8 cellular contexts compared by ENCODE assay signal in the genomic region with DNA sequence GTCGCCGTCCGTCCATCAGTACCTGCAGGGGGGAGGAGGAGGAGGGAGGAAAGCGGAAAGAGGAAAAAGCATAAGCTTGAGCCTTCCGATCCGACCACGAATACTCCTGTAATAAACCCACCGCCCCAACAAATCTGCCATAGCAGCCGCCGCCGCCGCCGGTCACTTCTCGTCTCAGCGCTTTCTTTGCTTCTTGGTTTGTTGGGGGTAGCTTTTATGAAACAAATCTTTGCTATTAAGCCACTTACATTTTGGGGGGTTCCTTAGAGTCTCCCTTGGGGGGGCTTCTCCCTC. TPM values are rescaled to one million over a fixed set of nuclear protein-coding genes. Genes with fewer than 3 reads are reported as not detected.
A peak's percentile ranks its signal among the peaks of the same experiment; 100 is the strongest.
DNase-seq lines count a peak whose midpoint lies in the region; ATAC-seq and TF ChIP-seq lines count a peak whose summit lies in the region.

No MANE protein-coding gene starts in this region.

- no peak overlapping the region for H3K27ac ChIP-seq in HEK293 (ENCODE audit: extremely low read depth, low read depth, low read length)
- H3K27ac ChIP-seq in mesodermal cell (ENCODE audit: low read depth, low read length, severe bottlenecking), result no peak overlapping the region

- no peak overlapping the region for H3K9ac ChIP-seq in adipocyte (ENCODE audit: low read length)

- peak overlapping the region; percentile 63 for H3K4me3 ChIP-seq in AG10803 (ENCODE audit: low read length)
- peak overlapping the region; percentile 87 for H3K4me3 ChIP-seq in HEK293 (ENCODE audit: low read depth, low read length)
- H3K4me3 ChIP-seq in adipocyte (ENCODE audit: low read length), result peak overlapping the region; percentile 83
- H3K4me3 ChIP-seq in mesodermal cell (ENCODE audit: extremely low read depth, insufficient read depth, low read length, poor library complexity, severe bottlenecking), result peak overlapping the region; percentile 55

- no peak for ATAC-seq in GM21515 (IDR thresholded peaks at IDR 0.05; ENCODE audit: unreplicated experiment)

- POLR2A ChIA-PET in HEK293 (lab: Yijun Ruan, JAX), result no interaction called here

- CTCF ChIA-PET in HEK293 (lab: Yijun Ruan, JAX), result interaction anchor here (0.6 to 2.1 kb wide), 14 partner anchors 12 to 1184 kb away, joined by 3 to 8 read pairs (median 4); no protein-coding TSS in a partner anchor

- DNase-seq in AG10803 (ENCODE audit: low read depth) (no peak), adipocyte (ENCODE audit: low read depth) (no peak), NCI-H526 treated with DMSO at 0.1 percent for 48 hours (lab: John Stamatoyannopoulos, UW) (no peak), head of caudate nucleus (no peak)
- no peak for DNase-seq in central memory CD4-positive, alpha-beta T cell

- peaks cover 45% of the 10 kb centered on the region for H3K27me3 ChIP-seq in adipocyte (replicated peaks; ENCODE audit: control insufficient read depth, insufficient read depth, low read length)

- H3K9me3 ChIP-seq in HEK293 (ENCODE audit: control insufficient read depth, insufficient read depth, low read depth, low read length) (no peaks in the 10 kb centered on the region), adipocyte (ENCODE audit: control insufficient read depth, low read length) (no peaks in the 10 kb centered on the region), mesodermal cell (ENCODE audit: control insufficient read depth, low read length) (no peaks in the 10 kb centered on the region)

- intact Hi-C loops in head of caudate nucleus (cut with DNase I), result loop anchor here (2.0 to 10.0 kb wide), 3 partner anchors 143 to 599 kb away; no protein-coding TSS in a partner anchor

- H3K4me1 ChIP-seq in HEK293 (ENCODE audit: control insufficient read depth, insufficient read depth, low read length), result no peaks in the 10 kb centered on the region
- peaks cover 26% of the 10 kb centered on the region for H3K4me1 ChIP-seq in adipocyte (ENCODE audit: control insufficient read depth, insufficient read depth, low read length)
- H3K4me1 ChIP-seq in mesodermal cell (ENCODE audit: control insufficient read depth, insufficient read depth, low read length, poor library complexity, severe bottlenecking), result peaks cover 3% of the 10 kb centered on the region

- H3K36me3 ChIP-seq in HEK293 (ENCODE audit: control insufficient read depth in 2 of 2, insufficient read depth in 1 of 2, low read length in 2 of 2), result no peaks in the 10 kb centered on the region
- no peaks in the 10 kb centered on the region for H3K36me3 ChIP-seq in adipocyte (ENCODE audit: control insufficient read depth, insufficient read depth, low read length, severe bottlenecking)
- no peaks in the 10 kb centered on the region for H3K36me3 ChIP-seq in mesodermal cell (ENCODE audit: control insufficient read depth, insufficient read depth, low read length)

- no peak for TF ChIP-seq CTCF in AG10803 (conservative IDR thresholded peaks at IDR 0.05; ENCODE audit: low read length)
- no peak for TF ChIP-seq CTCF in HEK293 (tag by site-specific recombination; IDR thresholded peaks at IDR 0.05)

- WGBS in mesodermal cell (ENCODE audit: insufficient coverage in 2 of 2), 2 experiments, result no CpG with 5 or more reads among the region's 15 CpGs

TF ChIP-seq in HEK293, 187 proteins besides CTCF, POLR2A, EP300 and RAD21:
- TF ChIP-seq, protein P1, sequence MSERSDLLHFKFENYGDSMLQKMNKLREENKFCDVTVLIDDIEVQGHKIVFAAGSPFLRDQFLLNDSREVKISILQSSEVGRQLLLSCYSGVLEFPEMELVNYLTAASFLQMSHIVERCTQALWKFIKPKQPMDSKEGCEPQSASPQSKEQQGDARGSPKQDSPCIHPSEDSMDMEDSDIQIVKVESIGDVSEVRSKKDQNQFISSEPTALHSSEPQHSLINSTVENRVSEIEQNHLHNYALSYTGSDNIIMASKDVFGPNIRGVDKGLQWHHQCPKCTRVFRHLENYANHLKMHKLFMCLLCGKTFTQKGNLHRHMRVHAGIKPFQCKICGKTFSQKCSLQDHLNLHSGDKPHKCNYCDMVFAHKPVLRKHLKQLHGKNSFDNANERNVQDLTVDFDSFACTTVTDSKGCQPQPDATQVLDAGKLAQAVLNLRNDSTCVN (tag by site-specific recombination; optimal IDR thresholded peaks at IDR 0.05), result peak; percentile 18
- no peak for TF ChIP-seq ZNF16 (tag by site-specific recombination; IDR thresholded peaks at IDR 0.05; ENCODE audit: low read depth)
- no peak for TF ChIP-seq KLF16 (tag by site-specific recombination; IDR thresholded peaks at IDR 0.05)
- TF ChIP-seq ZNF394 (tag by site-specific recombination; IDR thresholded peaks at IDR 0.05; ENCODE audit: borderline replicate concordance), result no peak
- TF ChIP-seq ZNF341 (tag by site-specific recombination; IDR thresholded peaks at IDR 0.05; ENCODE audit: low read depth), result 0 out of 2 replicates have a peak, but pooled peaks have one; percentile 58
- TF ChIP-seq ZNF214 (tag by site-specific recombination; IDR thresholded peaks at IDR 0.05; ENCODE audit: borderline replicate concordance), result no peak
- TF ChIP-seq, protein P2, sequence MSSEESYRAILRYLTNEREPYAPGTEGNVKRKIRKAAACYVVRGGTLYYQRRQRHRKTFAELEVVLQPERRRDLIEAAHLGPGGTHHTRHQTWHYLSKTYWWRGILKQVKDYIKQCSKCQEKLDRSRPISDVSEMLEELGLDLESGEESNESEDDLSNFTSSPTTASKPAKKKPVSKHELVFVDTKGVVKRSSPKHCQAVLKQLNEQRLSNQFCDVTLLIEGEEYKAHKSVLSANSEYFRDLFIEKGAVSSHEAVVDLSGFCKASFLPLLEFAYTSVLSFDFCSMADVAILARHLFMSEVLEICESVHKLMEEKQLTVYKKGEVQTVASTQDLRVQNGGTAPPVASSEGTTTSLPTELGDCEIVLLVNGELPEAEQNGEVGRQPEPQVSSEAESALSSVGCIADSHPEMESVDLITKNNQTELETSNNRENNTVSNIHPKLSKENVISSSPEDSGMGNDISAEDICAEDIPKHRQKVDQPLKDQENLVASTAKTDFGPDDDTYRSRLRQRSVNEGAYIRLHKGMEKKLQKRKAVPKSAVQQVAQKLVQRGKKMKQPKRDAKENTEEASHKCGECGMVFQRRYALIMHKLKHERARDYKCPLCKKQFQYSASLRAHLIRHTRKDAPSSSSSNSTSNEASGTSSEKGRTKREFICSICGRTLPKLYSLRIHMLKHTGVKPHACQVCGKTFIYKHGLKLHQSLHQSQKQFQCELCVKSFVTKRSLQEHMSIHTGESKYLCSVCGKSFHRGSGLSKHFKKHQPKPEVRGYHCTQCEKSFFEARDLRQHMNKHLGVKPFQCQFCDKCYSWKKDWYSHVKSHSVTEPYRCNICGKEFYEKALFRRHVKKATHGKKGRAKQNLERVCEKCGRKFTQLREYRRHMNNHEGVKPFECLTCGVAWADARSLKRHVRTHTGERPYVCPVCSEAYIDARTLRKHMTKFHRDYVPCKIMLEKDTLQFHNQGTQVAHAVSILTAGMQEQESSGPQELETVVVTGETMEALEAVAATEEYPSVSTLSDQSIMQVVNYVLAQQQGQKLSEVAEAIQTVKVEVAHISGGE (tag by site-specific recombination; conservative IDR thresholded peaks at IDR 0.05; ENCODE audit: low read depth), result no peak
- TF ChIP-seq OSR2 (tag by site-specific recombination; IDR thresholded peaks at IDR 0.05), result no peak
- TF ChIP-seq WT1 (tag by site-specific recombination; IDR thresholded peaks at IDR 0.05), result no peak
- 0 out of 2 replicates have a peak, but pooled peaks have one; percentile 38 for TF ChIP-seq ZNF560 (tag by site-specific recombination; IDR thresholded peaks at IDR 0.05; ENCODE audit: borderline replicate concordance)

RNA-seq across cellular contexts. Expression of a gene that starts 0.3 kb away (rescaled TPM):
- 1.4 TPM for polyA plus RNA-seq in mesodermal cell (2013, experiment 1 of 2)
- 1.2 TPM for polyA plus RNA-seq in mesodermal cell (2013, experiment 2 of 2)
